In the genomic region with DNA sequence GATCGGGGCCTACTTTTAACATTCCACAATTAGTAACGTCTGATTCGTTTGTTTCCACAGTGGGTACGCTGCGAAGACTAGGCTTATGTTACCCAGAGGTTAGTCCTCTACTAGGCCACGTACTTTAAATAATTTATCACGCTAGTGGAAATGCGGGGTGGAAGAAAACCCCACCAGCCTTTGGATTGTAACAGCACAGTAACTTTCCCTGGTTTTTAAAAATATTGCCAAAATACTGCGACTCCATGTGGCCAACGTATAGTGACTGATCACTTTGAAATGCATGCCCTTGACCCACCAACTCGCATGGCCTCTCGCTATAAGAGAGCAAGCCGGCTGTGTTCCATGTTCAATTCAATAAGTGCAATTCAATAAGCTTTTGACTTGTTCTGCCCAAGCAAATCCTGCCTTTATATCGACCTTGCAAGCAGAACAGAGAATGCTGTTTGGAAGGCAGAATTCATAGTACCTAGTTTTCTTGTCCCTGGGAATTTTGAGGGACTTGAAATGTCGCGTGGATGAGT, we compare ENCODE assay signal across 8 cellular contexts. TPM values are rescaled to one million over a fixed set of nuclear protein-coding genes. Genes with fewer than 3 reads are reported as not detected.
A peak's percentile ranks its signal among the peaks of the same experiment; 100 is the strongest.
DNase-seq lines count a peak whose midpoint lies in the region; ATAC-seq and TF ChIP-seq lines count a peak whose summit lies in the region.

No MANE protein-coding gene starts in this region.

- intact Hi-C loops in Calu3 (cut with micrococcal nuclease; ENCODE audit: unreplicated experiment): no loop called here

- H3K4me3 ChIP-seq in MG63: peak overlapping the region; percentile 54
- peak overlapping the region; percentile 71 for H3K4me3 ChIP-seq in mucosa of stomach (ENCODE audit: low read length)

- DNase-seq in Calu3 (no peak), MG63 (no peak), caudate nucleus (lab: John Stamatoyannopoulos, UW) (peak in 4 of 61 donors; percentile 44 to 65 (median 57)), NOMO-1 (lab: John Stamatoyannopoulos, UW; ENCODE audit: unreplicated experiment in 2 of 2) (no peak), NCI-H446 (lab: John Stamatoyannopoulos, UW) (no peak), omental fat pad (ENCODE audit: low spot score) (no peak)

- H3K27me3 ChIP-seq in MG63 (no peaks in the 10 kb centered on the region), mucosa of stomach (ENCODE audit: control insufficient read depth, insufficient read depth, low read length) (no peaks in the 10 kb centered on the region)

- peak overlapping the region; percentile 98 for H3K27ac Mint-ChIP-seq in Calu3 (ENCODE audit: unreplicated experiment)

- no peak for ATAC-seq in omental fat pad (ENCODE audit: low FRiP score)
- ATAC-seq in HG02852 (IDR thresholded peaks at IDR 0.05; ENCODE audit: unreplicated experiment): no peak

- H3K36me3 Mint-ChIP-seq in Calu3 (ENCODE audit: insufficient read depth, unreplicated experiment): peaks cover 30% of the 10 kb centered on the region

- H3K9ac ChIP-seq in mucosa of stomach (ENCODE audit: low read length): peak overlapping the region; percentile 91

- no peaks in the 10 kb centered on the region for H3K9me3 ChIP-seq in MG63
- no peaks in the 10 kb centered on the region for H3K9me3 ChIP-seq in mucosa of stomach (ENCODE audit: control insufficient read depth, low read length)

- CTCF ChIA-PET in Calu3 (lab: Charles Lee): interaction anchor here (1.3 kb wide), 1 partner anchor 48 kb away, joined by 5 read pairs; no protein-coding TSS in a partner anchor

- H3K27me3 Mint-ChIP-seq in Calu3 (ENCODE audit: unreplicated experiment): no peaks in the 10 kb centered on the region

- H3K4me3 Mint-ChIP-seq in Calu3 (ENCODE audit: low read depth, unreplicated experiment): peak overlapping the region; percentile 89

- no peaks in the 10 kb centered on the region for H3K9me3 Mint-ChIP-seq in Calu3 (ENCODE audit: low read depth, unreplicated experiment)

- H3K4me1 ChIP-seq in mucosa of stomach (ENCODE audit: control insufficient read depth, insufficient read depth, low read length): peaks cover 16% of the 10 kb centered on the region

- peaks cover 13% of the 10 kb centered on the region for H3K4me1 Mint-ChIP-seq in Calu3 (ENCODE audit: low read depth, unreplicated experiment)

- TF ChIP-seq CTCF in Calu3 (IDR thresholded peaks at IDR 0.05; ENCODE audit: unreplicated experiment) (no peak), omental fat pad (IDR thresholded peaks at IDR 0.05) (no peak)

- H3K36me3 ChIP-seq in MG63 (no peaks in the 10 kb centered on the region; the same call in 1 of the 2 replicates), mucosa of stomach (ENCODE audit: control insufficient read depth, insufficient read depth, low read length) (no peaks in the 10 kb centered on the region)

- BruUV-seq in Calu3 (replicated peaks; lab: Mats Ljungman, UMichigan): TSS peak; percentile 46

- H3K27ac ChIP-seq in caudate nucleus (ENCODE audit: low read depth, low read length): peak overlapping the region; percentile 100

RNA-seq across cellular contexts. Expression of a gene that starts 0.9 kb away (rescaled TPM):
- total RNA-seq in Calu3 (2022) (35.9 and 45.6 TPM in 2 replicates), omental fat pad (10 to 100 TPM; 17.4 to 32.0 (median 22.8) TPM)
- total RNA-seq in MG63 (2014; rRNA removed; shearing (Covaris generic); ENCODE audit: low replicate concordance): 16.1 and 22.8 TPM in 2 replicates
